Comparison of ENCODE assay signal across 17 cellular contexts in the genomic region with DNA sequence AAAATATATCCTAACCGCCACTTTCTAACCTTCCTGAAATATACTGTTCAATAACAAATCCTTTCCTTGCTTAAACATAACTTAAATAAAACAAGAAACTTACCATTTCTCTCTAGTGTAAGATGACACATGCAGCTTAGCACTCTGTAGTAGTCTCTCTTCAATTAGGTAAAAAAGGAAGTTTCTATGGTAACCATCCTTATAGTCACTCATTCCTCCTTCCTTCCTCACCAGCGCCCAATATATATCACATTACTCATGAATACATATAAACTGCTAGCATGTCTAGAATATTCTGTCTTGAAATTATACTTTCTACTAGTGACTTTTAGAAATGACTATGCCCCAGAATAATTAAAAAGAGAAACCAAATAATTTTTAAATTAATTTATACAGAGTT.
DNase-seq lines count a peak whose midpoint lies in the region; ATAC-seq and TF ChIP-seq lines count a peak whose summit lies in the region.
"Had no signal": no experiment of that assay in that cellular context is flagged by ENCODE, and none has a peak within 500 bp of the region (broad histone marks: within the 10 kb centered on the region; RNA-seq: fewer than 3 reads in every experiment).

No MANE protein-coding gene starts in this region.

- peaks cover 9% of the 10 kb centered on the region for H3K4me1 Mint-ChIP-seq in osteocyte (ENCODE audit: unreplicated experiment)
- H3K4me1 Mint-ChIP-seq: CD4-positive, alpha-beta memory T cell; naive thymus-derived CD8-positive, alpha-beta T cell; stimulated activated naive CD8-positive, alpha-beta T cell treated with anti-CD3 and anti-CD28 coated beads, Interleukin-15, amount 100 ng/mL, for 72 hours had no signal

- CTCF ChIA-PET in HEK293T (lab: Yijun Ruan, JAX) = no interaction called here

- H3K4me3 Mint-ChIP-seq in osteocyte (ENCODE audit: unreplicated experiment) = no peak overlapping the region
- H3K4me3 Mint-ChIP-seq: activated T-cell treated with anti-CD3 and anti-CD28 coated beads, Interleukin-2, amount 50 U/mL, for 24 hours; CD4-positive, alpha-beta memory T cell; naive thymus-derived CD8-positive, alpha-beta T cell; stimulated activated naive CD8-positive, alpha-beta T cell treated with anti-CD3 and anti-CD28 coated beads, Interleukin-15, amount 100 ng/mL, for 72 hours had no signal

- no peaks in the 10 kb centered on the region for H3K27me3 Mint-ChIP-seq in osteocyte (ENCODE audit: unreplicated experiment)
- H3K27me3 Mint-ChIP-seq: stimulated activated naive CD8-positive, alpha-beta T cell treated with anti-CD3 and anti-CD28 coated beads, Interleukin-15, amount 100 ng/mL, for 72 hours had no signal

- no peak for TF ChIP-seq CTCF in osteocyte (IDR thresholded peaks at IDR 0.05)

- H3K27ac Mint-ChIP-seq in osteocyte (ENCODE audit: unreplicated experiment) = peak overlapping the region; percentile 74
- H3K27ac Mint-ChIP-seq: activated T-cell treated with anti-CD3 and anti-CD28 coated beads, Interleukin-2, amount 50 U/mL, for 24 hours; CD4-positive, alpha-beta memory T cell; naive thymus-derived CD8-positive, alpha-beta T cell; stimulated activated naive CD8-positive, alpha-beta T cell treated with anti-CD3 and anti-CD28 coated beads, Interleukin-15, amount 100 ng/mL, for 72 hours had no signal

- peaks cover 7% of the 10 kb centered on the region for H3K36me3 Mint-ChIP-seq in osteocyte (ENCODE audit: unreplicated experiment)
- H3K36me3 Mint-ChIP-seq: CD4-positive, alpha-beta memory T cell; naive thymus-derived CD8-positive, alpha-beta T cell had no signal

- ATAC-seq in HG03342 (IDR thresholded peaks at IDR 0.05; ENCODE audit: unreplicated experiment) = no peak
- ATAC-seq in GM18867 (IDR thresholded peaks at IDR 0.05; ENCODE audit: unreplicated experiment) = no peak
- ATAC-seq: left lobe of liver; naive thymus-derived CD8-positive, alpha-beta T cell; sciatic nerve; stimulated activated naive CD8-positive, alpha-beta T cell treated with anti-CD3 and anti-CD28 coated beads, Interleukin-15, amount 100 ng/mL, for 72 hours had no signal

- DNase-seq in ELR (ENCODE audit: low read depth) (peak; percentile 95), NCI-H226 (peak; percentile 24), dermis blood vessel endothelial cell (peak; percentile 62), osteocyte (ENCODE audit: extremely low spot score, unreplicated experiment) (no peak), NCI-H2081 treated with DMSO at 0.1 percent for 48 hours (lab: John Stamatoyannopoulos, UW) (no peak), HEK293T (ENCODE audit: extremely low spot score) (no peak)
- DNase-seq: activated T-cell treated with anti-CD3 and anti-CD28 coated beads, Interleukin-2, amount 50 U/mL, for 24 hours; CD4-positive, alpha-beta memory T cell; GF-D8; glutamatergic neuron; naive thymus-derived CD8-positive, alpha-beta T cell; NCI-H1694 treated with DMSO at 0.1 percent for 48 hours; stimulated activated naive CD8-positive, alpha-beta T cell treated with anti-CD3 and anti-CD28 coated beads, Interleukin-15, amount 100 ng/mL, for 72 hours had no signal

- POLR2A ChIA-PET in HEK293T (lab: Yijun Ruan, JAX) = no interaction called here

- no peaks in the 10 kb centered on the region for H3K9me3 Mint-ChIP-seq in osteocyte (ENCODE audit: unreplicated experiment)
- H3K9me3 Mint-ChIP-seq: activated T-cell treated with anti-CD3 and anti-CD28 coated beads, Interleukin-2, amount 50 U/mL, for 24 hours; naive thymus-derived CD8-positive, alpha-beta T cell; stimulated activated naive CD8-positive, alpha-beta T cell treated with anti-CD3 and anti-CD28 coated beads, Interleukin-15, amount 100 ng/mL, for 72 hours had no signal

TF ChIP-seq in HEK293T, 16 proteins besides CTCF, POLR2A, EP300 and RAD21:
- no peak for TF ChIP-seq FOXA1 (IDR thresholded peaks at IDR 0.05)
- no peak for TF ChIP-seq SUZ12 (IDR thresholded peaks at IDR 0.05)
- no peak for TF ChIP-seq ARNT (IDR thresholded peaks at IDR 0.05)
- TF ChIP-seq TARDBP (IDR thresholded peaks at IDR 0.05) = no peak
- TF ChIP-seq ZNF384 (IDR thresholded peaks at IDR 0.05) = no peak
- TF ChIP-seq FOXM1 (IDR thresholded peaks at IDR 0.05; ENCODE audit: borderline replicate concordance) = no peak
- TF ChIP-seq, protein P1, sequence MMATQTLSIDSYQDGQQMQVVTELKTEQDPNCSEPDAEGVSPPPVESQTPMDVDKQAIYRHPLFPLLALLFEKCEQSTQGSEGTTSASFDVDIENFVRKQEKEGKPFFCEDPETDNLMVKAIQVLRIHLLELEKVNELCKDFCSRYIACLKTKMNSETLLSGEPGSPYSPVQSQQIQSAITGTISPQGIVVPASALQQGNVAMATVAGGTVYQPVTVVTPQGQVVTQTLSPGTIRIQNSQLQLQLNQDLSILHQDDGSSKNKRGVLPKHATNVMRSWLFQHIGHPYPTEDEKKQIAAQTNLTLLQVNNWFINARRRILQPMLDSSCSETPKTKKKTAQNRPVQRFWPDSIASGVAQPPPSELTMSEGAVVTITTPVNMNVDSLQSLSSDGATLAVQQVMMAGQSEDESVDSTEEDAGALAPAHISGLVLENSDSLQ (IDR thresholded peaks at IDR 0.05) = no peak
- TF ChIP-seq SP1 (IDR thresholded peaks at IDR 0.05) = no peak
- TF ChIP-seq FOXK2 (IDR thresholded peaks at IDR 0.05) = no peak
- no peak for TF ChIP-seq ELF4 (IDR thresholded peaks at IDR 0.05)
- no peak for TF ChIP-seq LEF1 (IDR thresholded peaks at IDR 0.05; ENCODE audit: borderline replicate concordance)
- no peak for TF ChIP-seq L3MBTL2 (conservative IDR thresholded peaks at IDR 0.05)
- no peak for TF ChIP-seq CTBP1 (IDR thresholded peaks at IDR 0.05; ENCODE audit: borderline replicate concordance)
- TF ChIP-seq HDGF (IDR thresholded peaks at IDR 0.05; ENCODE audit: borderline replicate concordance) = no peak
- TF ChIP-seq NFRKB (IDR thresholded peaks at IDR 0.05) = no peak
- TF ChIP-seq BHLHE40 (IDR thresholded peaks at IDR 0.05; ENCODE audit: borderline replicate concordance) = no peak
TF ChIP-seq in HEK293T: peak in this region for 0.

Comparison
In these comparisons a context has a peak if more than half of its experiments do, and no peak if none do; other contexts are left out.
1. DNase-seq: peak in ELR (single experiment), NCI-H226 (single experiment) and dermis blood vessel endothelial cell (single experiment); none in osteocyte (single experiment), NCI-H2081 treated with DMSO at 0.1 percent for 48 hours (single experiment) and HEK293T (single experiment).